Comparison of ENCODE assay signal across 11 cellular contexts in genomic region chr7:4747746-4748145, GRCh38. TPM values are rescaled to one million over a fixed set of nuclear protein-coding genes. Genes with fewer than 3 reads are reported as not detected.
DNase-seq lines count a peak whose midpoint lies in the region; ATAC-seq and TF ChIP-seq lines count a peak whose summit lies in the region.
"Had no signal": no experiment of that assay in that cellular context is flagged by ENCODE, and none has a peak within 500 bp of the region (broad histone marks: within the 10 kb centered on the region; RNA-seq: fewer than 3 reads in every experiment).

No MANE protein-coding gene starts in this region.

- no peak overlapping the region for H3K9ac ChIP-seq in mesendoderm (ENCODE audit: low read length)

- peaks cover 9 to 24% of the 10 kb centered on the region in 2 donors for H3K36me3 Mint-ChIP-seq in CD4-positive, alpha-beta memory T cell

- no peaks in the 10 kb centered on the region for H3K79me1 ChIP-seq in mesendoderm (ENCODE audit: low read length)

- intact Hi-C loops in CD4-positive, alpha-beta memory T cell (cut with micrococcal nuclease) = no loop called here
- intact Hi-C loops in sigmoid colon (cut with DNase I) = loop anchor here (1.0 kb wide), 1 partner anchor 19 kb away; no protein-coding TSS in a partner anchor

- H2AK5ac ChIP-seq in mesendoderm (ENCODE audit: low read length) = no peak overlapping the region

- H3K4me2 ChIP-seq in mesendoderm (ENCODE audit: low read length) = no peak overlapping the region

- H3K9me3 Mint-ChIP-seq in CD4-positive, alpha-beta memory T cell = peaks cover 0 to 2% (median 0%) of the 10 kb centered on the region in 8 donors

- H2BK15ac ChIP-seq in mesendoderm (replicated peaks; ENCODE audit: low read depth) = no peak overlapping the region

- H3K36me3 ChIP-seq in CD4-positive, alpha-beta memory T cell (ENCODE audit: insufficient read depth, low read length) = peaks cover 13% of the 10 kb centered on the region
- H3K36me3 ChIP-seq in sigmoid colon (peaks cover 0 to 5% (median 2%) of the 10 kb centered on the region in 4 donors), mesendoderm (ENCODE audit: control insufficient read depth, insufficient read depth, low read length) (no peaks in the 10 kb centered on the region)

- TF ChIP-seq CTCF in RWPE1 (conservative IDR thresholded peaks at IDR 0.05; ENCODE audit: low read depth) = no peak
- TF ChIP-seq CTCF in epithelial cell of proximal tubule (conservative IDR thresholded peaks at IDR 0.05; ENCODE audit: low read depth, low read length) = no peak
- TF ChIP-seq CTCF in sigmoid colon (IDR thresholded peaks at IDR 0.05) = no peak

- H4K8ac ChIP-seq in mesendoderm (ENCODE audit: low read depth, low read length) = no peak overlapping the region

- no peak overlapping the region for H3K56ac ChIP-seq in mesendoderm (ENCODE audit: low read length)

- no peaks in the 10 kb centered on the region for H3K27me3 Mint-ChIP-seq in CD4-positive, alpha-beta memory T cell

- no peak overlapping the region for H2BK5ac ChIP-seq in mesendoderm (ENCODE audit: low read length)

- no peak overlapping the region for H4K5ac ChIP-seq in mesendoderm (ENCODE audit: low read length)

- H3K9me3 ChIP-seq in CD4-positive, alpha-beta memory T cell (ENCODE audit: control insufficient read depth in 1 of 2, low read length in 2 of 2) = no peaks in the 10 kb centered on the region
- H3K9me3 ChIP-seq in sigmoid colon = no peaks in the 10 kb centered on the region

- peak overlapping the region in 7 of 8 donors; percentile 27 to 84 (median 68) for H3K4me3 Mint-ChIP-seq in CD4-positive, alpha-beta memory T cell

- TF ChIP-seq POLR2A in sigmoid colon (IDR thresholded peaks at IDR 0.05) = no peak

- H3K27ac ChIP-seq in CD4-positive, alpha-beta memory T cell (ENCODE audit: low read depth, low read length) = peak overlapping the region; percentile 8
- H3K27ac ChIP-seq in RWPE1 (peak overlapping the region; percentile 96), sigmoid colon (peak overlapping the region; percentile 93 to 96 (median 93)), mesendoderm (ENCODE audit: low read depth, low read length) (no peak overlapping the region)

- peaks cover 33 to 68% (median 49%) of the 10 kb centered on the region in 4 donors for H3K4me1 Mint-ChIP-seq in CD4-positive, alpha-beta memory T cell

- H3K27ac Mint-ChIP-seq in CD4-positive, alpha-beta memory T cell = peak overlapping the region; percentile 72 to 97 (median 90)

- no peak for DNase-seq in CD4-positive, alpha-beta memory T cell
- DNase-seq in RWPE1 (ENCODE audit: low spot score) = no peak
- peak; percentile 18 for DNase-seq in epithelial cell of proximal tubule (ENCODE audit: low read depth)
- DNase-seq in sigmoid colon = no peak
- no peak for DNase-seq in mesendoderm
- no peak for DNase-seq in HK-2 (ENCODE audit: unreplicated experiment)
- no peak for DNase-seq in anterior cingulate cortex (lab: John Stamatoyannopoulos, UW)
- DNase-seq: NCI-H2081; RPMI8226; stimulated activated CD4-positive, alpha-beta T cell treated with anti-CD3 and anti-CD28 coated beads, Interleukin-1b, Interleukin-23, amount 100 ng/mL, for 48 hours had no signal

- ATAC-seq in HG03457 (IDR thresholded peaks at IDR 0.05; ENCODE audit: unreplicated experiment) = no peak

- no peak overlapping the region for H3K4me3 ChIP-seq in CD4-positive, alpha-beta memory T cell (ENCODE audit: low read length in 2 of 2)
- H3K4me3 ChIP-seq in epithelial cell of proximal tubule (ENCODE audit: low read depth, low read length) (peak overlapping the region; percentile 23), sigmoid colon (no peak overlapping the region), mesendoderm (ENCODE audit: low read length) (no peak overlapping the region)

- H2BK120ac ChIP-seq in mesendoderm (ENCODE audit: low read depth, low read length) = no peak overlapping the region

- H3K4me1 ChIP-seq in CD4-positive, alpha-beta memory T cell (ENCODE audit: insufficient read depth, low read length) = peaks cover 63% of the 10 kb centered on the region
- H3K4me1 ChIP-seq in sigmoid colon (peaks cover 0 to 56% (median 51%) of the 10 kb centered on the region in 4 donors), mesendoderm (ENCODE audit: control insufficient read depth, low read depth, low read length) (peaks cover 2% of the 10 kb centered on the region)

- H3K4ac ChIP-seq in mesendoderm (ENCODE audit: low read depth, low read length) = no peak overlapping the region

- CTCF ChIA-PET in CD4-positive, alpha-beta memory T cell (lab: Charles Lee; ENCODE audit: partially characterized antibody) = interaction anchor here (1.2 kb wide), 1 partner anchor 136 kb away, joined by 4 read pairs; no protein-coding TSS in a partner anchor
- CTCF ChIA-PET in RWPE1 (lab: Yijun Ruan, JAX) = no interaction called here

- WGBS in sigmoid colon, 2 donors = 45 to 74% methylated on average over 11 of the region's 11 CpGs
- no CpG with 5 or more reads among the region's 11 CpGs for WGBS in mesendoderm (ENCODE audit: extremely low coverage, insufficient coverage, low lambda C conversion rate)

- TF ChIP-seq EP300 in sigmoid colon (IDR thresholded peaks at IDR 0.05) = no peak

- no peaks in the 10 kb centered on the region for H3K27me3 ChIP-seq in CD4-positive, alpha-beta memory T cell (ENCODE audit: insufficient read depth, low read length)
- H3K27me3 ChIP-seq in sigmoid colon = no peaks in the 10 kb centered on the region
- H3K27me3 ChIP-seq in mesendoderm (ENCODE audit: insufficient read depth, low read length, poor library complexity) = no peaks in the 10 kb centered on the region

- H3K23ac ChIP-seq in mesendoderm (ENCODE audit: low read length) = no peak overlapping the region

- no peaks in the 10 kb centered on the region for H3K79me2 ChIP-seq in mesendoderm (ENCODE audit: control insufficient read depth, insufficient read depth, low read length)

- POLR2A ChIA-PET in CD4-positive, alpha-beta memory T cell (lab: Charles Lee; ENCODE audit: partially characterized antibody) = interaction anchor here (0.8 to 7.0 kb wide), 7 partner anchors 8 to 106 kb away, joined by 3 to 69 read pairs (median 6); partner anchors contain the start of genes AP5Z1 and FOXK1
- POLR2A ChIA-PET in RWPE1 (lab: Yijun Ruan, JAX; ENCODE audit: low non-redundant PET) = no interaction called here

- H3K18ac ChIP-seq in mesendoderm (ENCODE audit: low read length) = no peak overlapping the region

RNA-seq across cellular contexts. Expression of gene AP5Z1, which starts 27.7 kb away (rescaled TPM):
- total RNA-seq in CD4-positive, alpha-beta memory T cell = 100 to 1,000 TPM; 100 to 103 TPM
- polyA plus RNA-seq in CD4-positive, alpha-beta memory T cell = 10 to 100 TPM; 29.1 to 40.6 TPM
- total RNA-seq in epithelial cell of proximal tubule = 21.1 and 21.4 TPM in 2 replicates
- total RNA-seq in sigmoid colon = 10 to 100 TPM; 17.1 to 24.6 (median 19.8) TPM
- polyA plus RNA-seq in sigmoid colon = 10 to 100 TPM; 16.8 to 66.0 (median 20.3) TPM
- 12.6 TPM for polyA plus RNA-seq in mesendoderm (2013, experiment 1 of 2)
- 13.0 TPM for polyA plus RNA-seq in mesendoderm (2013, experiment 2 of 2)
